Comparison of ENCODE assay signal across 9 cellular contexts in genomic region chr6:46217671-46218131, GRCh38. TPM values are rescaled to one million over a fixed set of nuclear protein-coding genes. Genes with fewer than 3 reads are reported as not detected.
DNase-seq lines count a peak whose midpoint lies in the region; ATAC-seq and TF ChIP-seq lines count a peak whose summit lies in the region.
"Had no signal": no experiment of that assay in that cellular context is flagged by ENCODE, and none has a peak within 500 bp of the region (broad histone marks: within the 10 kb centered on the region; RNA-seq: fewer than 3 reads in every experiment).

No MANE protein-coding gene starts in this region.

- no peak overlapping the region for H3K4me3 Mint-ChIP-seq in activated naive CD4-positive, alpha-beta T cell treated with anti-CD3 and anti-CD28 coated beads for 36 hours
- H3K4me3 Mint-ChIP-seq in stimulated activated naive B cell treated with anti-CD40 and anti-IgM and Interleukin-4, amounts not matched to agents 10 μg/mL and 1 μg/mL and 100 μg/mL, for 72 hours = peak overlapping the region; percentile 17 to 32
- H3K4me3 Mint-ChIP-seq in progenitor cell of endocrine pancreas (ENCODE audit: low read depth) = no peak overlapping the region
- no peak overlapping the region for H3K4me3 Mint-ChIP-seq in chondrocyte (ENCODE audit: unreplicated experiment)

- CTCF ChIA-PET in activated naive CD4-positive, alpha-beta T cell treated with anti-CD3 and anti-CD28 coated beads for 36 hours (lab: Charles Lee) = interaction anchor here (1.4 kb wide), 1 partner anchor 128 kb away, joined by 4 read pairs; no protein-coding TSS in a partner anchor

- H3K27me3 Mint-ChIP-seq in activated naive CD4-positive, alpha-beta T cell treated with anti-CD3 and anti-CD28 coated beads for 36 hours (ENCODE audit: low read depth) = peaks cover 5% of the 10 kb centered on the region
- no peaks in the 10 kb centered on the region for H3K27me3 Mint-ChIP-seq in stimulated activated naive B cell treated with anti-CD40 and anti-IgM and Interleukin-4, amounts not matched to agents 10 μg/mL and 1 μg/mL and 100 μg/mL, for 72 hours
- H3K27me3 Mint-ChIP-seq in progenitor cell of endocrine pancreas = no peaks in the 10 kb centered on the region
- H3K27me3 Mint-ChIP-seq in chondrocyte (ENCODE audit: low read depth) = peaks cover 19% of the 10 kb centered on the region

- H3K27ac ChIP-seq in caudate nucleus (ENCODE audit: low read depth, low read length) = peak overlapping the region; percentile 71
- H3K27ac ChIP-seq: BLaER1 treated with 17β-estradiol and CSF1 and Interleukin-3, amounts not matched to agents 10 nM and 100 nM had no signal

- TF ChIP-seq CTCF in progenitor cell of endocrine pancreas (IDR thresholded peaks at IDR 0.05; ENCODE audit: unreplicated experiment) = no peak
- no peak for TF ChIP-seq CTCF in chondrocyte (IDR thresholded peaks at IDR 0.05)

- H3K4me1 Mint-ChIP-seq in activated naive CD4-positive, alpha-beta T cell treated with anti-CD3 and anti-CD28 coated beads for 36 hours (ENCODE audit: low read depth) = peaks cover 30% of the 10 kb centered on the region
- peaks cover 39 to 53% of the 10 kb centered on the region in 2 donors for H3K4me1 Mint-ChIP-seq in stimulated activated naive B cell treated with anti-CD40 and anti-IgM and Interleukin-4, amounts not matched to agents 10 μg/mL and 1 μg/mL and 100 μg/mL, for 72 hours
- peaks cover 10% of the 10 kb centered on the region for H3K4me1 Mint-ChIP-seq in progenitor cell of endocrine pancreas (ENCODE audit: low read depth)
- H3K4me1 Mint-ChIP-seq in chondrocyte (ENCODE audit: low read depth) = no peaks in the 10 kb centered on the region

- intact Hi-C loops in activated naive CD4-positive, alpha-beta T cell treated with anti-CD3 and anti-CD28 coated beads for 36 hours (cut with micrococcal nuclease) = loop anchor here (1.0 kb wide), 2 partner anchors 106 to 507 kb away; no protein-coding TSS in a partner anchor

- H3K9me3 Mint-ChIP-seq in activated naive CD4-positive, alpha-beta T cell treated with anti-CD3 and anti-CD28 coated beads for 36 hours = no peaks in the 10 kb centered on the region
- no peaks in the 10 kb centered on the region for H3K9me3 Mint-ChIP-seq in stimulated activated naive B cell treated with anti-CD40 and anti-IgM and Interleukin-4, amounts not matched to agents 10 μg/mL and 1 μg/mL and 100 μg/mL, for 72 hours
- H3K9me3 Mint-ChIP-seq in progenitor cell of endocrine pancreas (ENCODE audit: low read depth) (no peaks in the 10 kb centered on the region), chondrocyte (ENCODE audit: low read depth) (peaks cover 2% of the 10 kb centered on the region)

- H3K27ac Mint-ChIP-seq in activated naive CD4-positive, alpha-beta T cell treated with anti-CD3 and anti-CD28 coated beads for 36 hours = peak overlapping the region; percentile 72
- peak overlapping the region; percentile 84 for H3K27ac Mint-ChIP-seq in stimulated activated naive B cell treated with anti-CD40 and anti-IgM and Interleukin-4, amounts not matched to agents 10 μg/mL and 1 μg/mL and 100 μg/mL, for 72 hours
- no peak overlapping the region for H3K27ac Mint-ChIP-seq in progenitor cell of endocrine pancreas
- H3K27ac Mint-ChIP-seq in chondrocyte (ENCODE audit: unreplicated experiment) = no peak overlapping the region

- peak; percentile 65 for DNase-seq in activated naive CD4-positive, alpha-beta T cell treated with anti-CD3 and anti-CD28 coated beads for 36 hours
- DNase-seq in activated naive CD4-positive, alpha-beta T cell (lab: John Stamatoyannopoulos, UW) = no peak
- peak in 28 of 61 donors; percentile 3 to 81 (median 22) for DNase-seq in caudate nucleus (lab: John Stamatoyannopoulos, UW)
- peak; percentile 73 for DNase-seq in stimulated activated naive B cell treated with anti-CD40 and anti-IgM and Interleukin-4, amounts not matched to agents 10 μg/mL and 1 μg/mL and 100 μg/mL, for 72 hours
- DNase-seq in progenitor cell of endocrine pancreas (ENCODE audit: low spot score, unreplicated experiment) = no peak
- DNase-seq in NCI-H1092 (lab: John Stamatoyannopoulos, UW) = no peak
- DNase-seq in chondrocyte (ENCODE audit: low spot score) = no peak

- no peaks in the 10 kb centered on the region for H3K36me3 Mint-ChIP-seq in activated naive CD4-positive, alpha-beta T cell treated with anti-CD3 and anti-CD28 coated beads for 36 hours (ENCODE audit: low read depth)
- H3K36me3 Mint-ChIP-seq in stimulated activated naive B cell treated with anti-CD40 and anti-IgM and Interleukin-4, amounts not matched to agents 10 μg/mL and 1 μg/mL and 100 μg/mL, for 72 hours = no peaks in the 10 kb centered on the region
- H3K36me3 Mint-ChIP-seq in progenitor cell of endocrine pancreas (ENCODE audit: insufficient read depth) (no peaks in the 10 kb centered on the region), chondrocyte (ENCODE audit: low read depth) (no peaks in the 10 kb centered on the region)

- ATAC-seq in HG03108 (IDR thresholded peaks at IDR 0.05; ENCODE audit: unreplicated experiment) = peak; percentile 63
- ATAC-seq in stimulated activated naive B cell treated with anti-CD40 and anti-IgM and Interleukin-4, amounts not matched to agents 10 μg/mL and 1 μg/mL and 100 μg/mL, for 72 hours (replicated peaks) = peak; percentile 83 to 85

RNA-seq across cellular contexts. Expression of gene ENPP5, which starts 46.9 kb away (rescaled TPM):
- total RNA-seq in activated naive CD4-positive, alpha-beta T cell treated with anti-CD3 and anti-CD28 coated beads for 36 hours = under 1 TPM; 0.24 to 0.62 TPM
- 13.4 and 13.6 TPM in 2 replicates for total RNA-seq in progenitor cell of endocrine pancreas
- 0.12 to 0.28 TPM in 2 of 3 replicates, not detected in the other for total RNA-seq in chondrocyte

Comparison
In these comparisons a context has a peak if more than half of its experiments do, and no peak if none do; other contexts are left out.
1. DNase-seq: peak in activated naive CD4-positive, alpha-beta T cell treated with anti-CD3 and anti-CD28 coated beads for 36 hours (single experiment) and stimulated activated naive B cell treated with anti-CD40 and anti-IgM and Interleukin-4, amounts not matched to agents 10 μg/mL and 1 μg/mL and 100 μg/mL, for 72 hours (single experiment); none in activated naive CD4-positive, alpha-beta T cell (0 of 4), progenitor cell of endocrine pancreas (single experiment), NCI-H1092 (single experiment) and chondrocyte (single experiment).
2. H3K27ac Mint-ChIP-seq: peak in activated naive CD4-positive, alpha-beta T cell treated with anti-CD3 and anti-CD28 coated beads for 36 hours (single experiment) and stimulated activated naive B cell treated with anti-CD40 and anti-IgM and Interleukin-4, amounts not matched to agents 10 μg/mL and 1 μg/mL and 100 μg/mL, for 72 hours (single experiment); none in progenitor cell of endocrine pancreas (single experiment) and chondrocyte (single experiment).
3. H3K4me3 Mint-ChIP-seq: peak in stimulated activated naive B cell treated with anti-CD40 and anti-IgM and Interleukin-4, amounts not matched to agents 10 μg/mL and 1 μg/mL and 100 μg/mL, for 72 hours (2 of 2); none in activated naive CD4-positive, alpha-beta T cell treated with anti-CD3 and anti-CD28 coated beads for 36 hours (single experiment), progenitor cell of endocrine pancreas (single experiment) and chondrocyte (single experiment).